In genomic region chr5:143313298-143313852, GRCh38 we compare ENCODE assay signal across 16 cellular contexts.
DNase-seq lines count a peak whose midpoint lies in the region; ATAC-seq, FAIRE-seq and TF ChIP-seq lines count a peak whose summit lies in the region.
"Had no signal": no experiment of that assay in that cellular context is flagged by ENCODE, and none has a peak within 500 bp of the region (broad histone marks: within the 10 kb centered on the region; RNA-seq: fewer than 3 reads in every experiment).

No MANE protein-coding gene starts in this region.

- H3K9ac ChIP-seq in astrocyte (ENCODE audit: low read length): peak overlapping the region; percentile 39

- no peak overlapping the region for H3K4me3 ChIP-seq in CD4-positive, alpha-beta memory T cell (ENCODE audit: low read length in 2 of 2)
- H3K4me3 ChIP-seq in astrocyte (ENCODE audit: insufficient read depth, low read depth, low read length): no peak overlapping the region
- H3K4me3 ChIP-seq: K562, lung, Peyer's patch had no signal

- peak; percentile 30 for ATAC-seq in HG02610 (IDR thresholded peaks at IDR 0.05; ENCODE audit: unreplicated experiment)
- ATAC-seq in natural killer cell treated with Interleukin-12 subunit alpha and Interleukin-12 subunit beta and Interleukin-15 and Interleukin-18, amount 100 ng/mL, for 72 hours: peak in 1 of 2 donors; percentile 43
- ATAC-seq: K562 had no signal

- H3K27me3 ChIP-seq in CD4-positive, alpha-beta memory T cell (ENCODE audit: insufficient read depth, low read length): no peaks in the 10 kb centered on the region
- no peaks in the 10 kb centered on the region for H3K27me3 ChIP-seq in astrocyte (ENCODE audit: insufficient read depth, low read length)
- H3K27me3 ChIP-seq: Peyer's patch had no signal

- no peaks in the 10 kb centered on the region for H4K20me1 ChIP-seq in astrocyte (ENCODE audit: insufficient read depth, low read length)

- intact Hi-C loops in CD4-positive, alpha-beta memory T cell (cut with micrococcal nuclease): no loop called here

- POLR2A ChIA-PET in CD4-positive, alpha-beta memory T cell (lab: Charles Lee; ENCODE audit: partially characterized antibody): interaction anchor here (0.6 kb wide), 1 partner anchor 33 kb away, joined by 3 read pairs; no protein-coding TSS in a partner anchor

- CTCF ChIA-PET in CD4-positive, alpha-beta memory T cell (lab: Charles Lee; ENCODE audit: partially characterized antibody): interaction anchor here (0.6 kb wide), 1 partner anchor 310 kb away, joined by 3 read pairs; no protein-coding TSS in a partner anchor

- H3K27ac ChIP-seq in CD4-positive, alpha-beta memory T cell (ENCODE audit: low read depth, low read length): no peak overlapping the region
- H3K27ac ChIP-seq in astrocyte (ENCODE audit: low read depth, low read length) (peak overlapping the region; percentile 62), substantia nigra (ENCODE audit: low read depth, low read length, poor library complexity, severe bottlenecking) (no peak overlapping the region)
- H3K27ac ChIP-seq: Peyer's patch had no signal

- peaks cover 39% of the 10 kb centered on the region for H3K79me2 ChIP-seq in astrocyte (ENCODE audit: insufficient read depth, low read length)

- no peak for DNase-seq in CD4-positive, alpha-beta memory T cell
- DNase-seq in astrocyte (ENCODE audit: low read depth) (no peak), substantia nigra (lab: John Stamatoyannopoulos, UW) (no peak), DMS153 (lab: John Stamatoyannopoulos, UW) (no peak), mucosa of gallbladder (ENCODE audit: low spot score) (no peak), GOT3 (lab: John Stamatoyannopoulos, UW) (no peak)
- no peak for DNase-seq in natural killer cell treated with Interleukin-12 subunit alpha and Interleukin-12 subunit beta and Interleukin-15 and Interleukin-18, amount 100 ng/mL, for 72 hours (ENCODE audit: low spot score)
- DNase-seq: activated CD4-positive, alpha-beta T cell treated with anti-CD3 and anti-CD28 coated beads, Interleukin-2, amount 50 U/mL, for 48 hours; NCI-H146; NCI-H524 treated with DMSO at 0.1 percent for 48 hours; nucleus accumbens; Peyer's patch had no signal

- H3K9me3 Mint-ChIP-seq in CD4-positive, alpha-beta memory T cell: peaks cover 0 to 3% (median 0%) of the 10 kb centered on the region in 8 donors
- H3K9me3 Mint-ChIP-seq in astrocyte (ENCODE audit: unreplicated experiment): no peaks in the 10 kb centered on the region
- no peaks in the 10 kb centered on the region for H3K9me3 Mint-ChIP-seq in natural killer cell treated with Interleukin-12 subunit alpha and Interleukin-12 subunit beta and Interleukin-15 and Interleukin-18, amount 100 ng/mL, for 72 hours

- no peak overlapping the region for H2AFZ ChIP-seq in astrocyte (ENCODE audit: low read depth, low read length)

- peaks cover 50 to 55% of the 10 kb centered on the region in 2 donors for H3K36me3 Mint-ChIP-seq in CD4-positive, alpha-beta memory T cell
- peaks cover 13% of the 10 kb centered on the region for H3K36me3 Mint-ChIP-seq in astrocyte (ENCODE audit: low read depth, unreplicated experiment)
- H3K36me3 Mint-ChIP-seq in natural killer cell treated with Interleukin-12 subunit alpha and Interleukin-12 subunit beta and Interleukin-15 and Interleukin-18, amount 100 ng/mL, for 72 hours: peaks cover 39% of the 10 kb centered on the region

- H3K4me2 ChIP-seq in astrocyte (ENCODE audit: low read length): no peak overlapping the region

- TF ChIP-seq CTCF in astrocyte (IDR thresholded peaks at IDR 0.05; ENCODE audit: insufficient read depth, low read depth, low read length): no peak

- peak overlapping the region in 6 of 7 donors; percentile 8 to 92 (median 50) for H3K27ac Mint-ChIP-seq in CD4-positive, alpha-beta memory T cell
- H3K27ac Mint-ChIP-seq in astrocyte (ENCODE audit: unreplicated experiment): peak overlapping the region; percentile 94
- peak overlapping the region; percentile 60 to 87 for H3K27ac Mint-ChIP-seq in natural killer cell treated with Interleukin-12 subunit alpha and Interleukin-12 subunit beta and Interleukin-15 and Interleukin-18, amount 100 ng/mL, for 72 hours

- H3K36me3 ChIP-seq in CD4-positive, alpha-beta memory T cell (ENCODE audit: insufficient read depth, low read length): peaks cover 34% of the 10 kb centered on the region
- H3K36me3 ChIP-seq in astrocyte (ENCODE audit: insufficient read depth, low read length): peaks cover 2% of the 10 kb centered on the region

- no peak overlapping the region for H3K4me3 Mint-ChIP-seq in CD4-positive, alpha-beta memory T cell
- H3K4me3 Mint-ChIP-seq in astrocyte (ENCODE audit: unreplicated experiment): no peak overlapping the region
- no peak overlapping the region for H3K4me3 Mint-ChIP-seq in natural killer cell treated with Interleukin-12 subunit alpha and Interleukin-12 subunit beta and Interleukin-15 and Interleukin-18, amount 100 ng/mL, for 72 hours

- no peaks in the 10 kb centered on the region for H3K27me3 Mint-ChIP-seq in CD4-positive, alpha-beta memory T cell
- H3K27me3 Mint-ChIP-seq in astrocyte (ENCODE audit: low read depth, unreplicated experiment): no peaks in the 10 kb centered on the region
- H3K27me3 Mint-ChIP-seq in natural killer cell treated with Interleukin-12 subunit alpha and Interleukin-12 subunit beta and Interleukin-15 and Interleukin-18, amount 100 ng/mL, for 72 hours: no peaks in the 10 kb centered on the region

- peaks cover 17 to 42% (median 31%) of the 10 kb centered on the region in 4 donors for H3K4me1 Mint-ChIP-seq in CD4-positive, alpha-beta memory T cell
- H3K4me1 Mint-ChIP-seq in astrocyte (ENCODE audit: low read depth, unreplicated experiment): peaks cover 48% of the 10 kb centered on the region
- peaks cover 53 to 60% of the 10 kb centered on the region in 2 donors for H3K4me1 Mint-ChIP-seq in natural killer cell treated with Interleukin-12 subunit alpha and Interleukin-12 subunit beta and Interleukin-15 and Interleukin-18, amount 100 ng/mL, for 72 hours (ENCODE audit: low read depth in 2 of 2)

- H3K9me3 ChIP-seq in CD4-positive, alpha-beta memory T cell (ENCODE audit: control insufficient read depth in 1 of 2, low read length in 2 of 2): no peaks in the 10 kb centered on the region
- H3K9me3 ChIP-seq in astrocyte (ENCODE audit: insufficient read depth, low read depth, low read length): no peaks in the 10 kb centered on the region
- H3K9me3 ChIP-seq: Peyer's patch had no signal

- no peaks in the 10 kb centered on the region for H3K4me1 ChIP-seq in CD4-positive, alpha-beta memory T cell (ENCODE audit: insufficient read depth, low read length)
- H3K4me1 ChIP-seq in astrocyte (ENCODE audit: insufficient read depth, low read length): peaks cover 36% of the 10 kb centered on the region
- H3K4me1 ChIP-seq: Peyer's patch had no signal

- no peak for FAIRE-seq in astrocyte (lab: Jason Lieb, UNC)
- FAIRE-seq: H54, K562 had no signal
